8 cellular contexts compared by ENCODE assay signal in genomic region chr17:50056961-50057330, GRCh38. TPM values are rescaled to one million over a fixed set of nuclear protein-coding genes. Genes with fewer than 3 reads are reported as not detected.
DNase-seq lines count a peak whose midpoint lies in the region; ATAC-seq lines count a peak whose summit lies in the region.

No MANE protein-coding gene starts in this region.

- H3K4me3 ChIP-seq in iPS DF 6.9 (ENCODE audit: low read length), result peak overlapping the region; percentile 72; the same call in 1 of the 2 replicates

- no peaks in the 10 kb centered on the region for H3K9me3 Mint-ChIP-seq in activated T-helper 1 cell treated with anti-CD3 and anti-CD28 coated beads, Interleukin-12 subunit alpha, Interleukin-12 subunit beta, Interleukin-2, Interleukin-4 antibody, amounts not matched to agents 30 ng/mL and 10 ng/mL and 1 ng/mL, durations not matched to agents 14 hours and 24 hours and 36 hours
- no peaks in the 10 kb centered on the region for H3K9me3 Mint-ChIP-seq in stimulated activated memory B cell treated with anti-CD40 and anti-IgM and Interleukin-4, amounts not matched to agents 10 μg/mL and 1 μg/mL and 100 μg/mL, for 72 hours

- H3K4me3 Mint-ChIP-seq in activated T-helper 1 cell treated with anti-CD3 and anti-CD28 coated beads, Interleukin-12 subunit alpha, Interleukin-12 subunit beta, Interleukin-2, Interleukin-4 antibody, amounts not matched to agents 30 ng/mL and 10 ng/mL and 1 ng/mL, durations not matched to agents 14 hours and 24 hours and 36 hours, result peak overlapping the region; percentile 89
- peak overlapping the region; percentile 98 for H3K4me3 Mint-ChIP-seq in stimulated activated memory B cell treated with anti-CD40 and anti-IgM and Interleukin-4, amounts not matched to agents 10 μg/mL and 1 μg/mL and 100 μg/mL, for 72 hours

- H3K4me1 Mint-ChIP-seq in activated T-helper 1 cell treated with anti-CD3 and anti-CD28 coated beads, Interleukin-12 subunit alpha, Interleukin-12 subunit beta, Interleukin-2, Interleukin-4 antibody, amounts not matched to agents 30 ng/mL and 10 ng/mL and 1 ng/mL, durations not matched to agents 14 hours and 24 hours and 36 hours (ENCODE audit: low read depth), result peaks cover 50% of the 10 kb centered on the region
- H3K4me1 Mint-ChIP-seq in stimulated activated memory B cell treated with anti-CD40 and anti-IgM and Interleukin-4, amounts not matched to agents 10 μg/mL and 1 μg/mL and 100 μg/mL, for 72 hours, result peaks cover 44% of the 10 kb centered on the region

- no peaks in the 10 kb centered on the region for H3K36me3 ChIP-seq in iPS DF 6.9 (ENCODE audit: control insufficient read depth, insufficient read depth, low read length)

- WGBS in iPS DF 6.9 (ENCODE audit: insufficient coverage, insufficient read length), result no CpG with 5 or more reads among the region's 15 CpGs

- intact Hi-C loops in activated T-helper 1 cell treated with anti-CD3 and anti-CD28 coated beads, Interleukin-12 subunit alpha, Interleukin-12 subunit beta, Interleukin-2, Interleukin-4 antibody, amounts not matched to agents 30 ng/mL and 10 ng/mL and 1 ng/mL, durations not matched to agents 14 hours and 24 hours and 36 hours (cut with micrococcal nuclease), result loop anchor here (1.0 kb wide), 2 partner anchors 30 kb away; no protein-coding TSS in a partner anchor

- peaks cover 2% of the 10 kb centered on the region for H3K36me3 Mint-ChIP-seq in activated T-helper 1 cell treated with anti-CD3 and anti-CD28 coated beads, Interleukin-12 subunit alpha, Interleukin-12 subunit beta, Interleukin-2, Interleukin-4 antibody, amounts not matched to agents 30 ng/mL and 10 ng/mL and 1 ng/mL, durations not matched to agents 14 hours and 24 hours and 36 hours (ENCODE audit: low read depth)
- no peaks in the 10 kb centered on the region for H3K36me3 Mint-ChIP-seq in stimulated activated memory B cell treated with anti-CD40 and anti-IgM and Interleukin-4, amounts not matched to agents 10 μg/mL and 1 μg/mL and 100 μg/mL, for 72 hours

- no peaks in the 10 kb centered on the region for H3K9me3 ChIP-seq in iPS DF 6.9 (ENCODE audit: control insufficient read depth, insufficient read depth, low read length)

- no peak overlapping the region for H3K27ac ChIP-seq in iPS DF 6.9 (ENCODE audit: low read length)

- no peaks in the 10 kb centered on the region for H3K27me3 Mint-ChIP-seq in activated T-helper 1 cell treated with anti-CD3 and anti-CD28 coated beads, Interleukin-12 subunit alpha, Interleukin-12 subunit beta, Interleukin-2, Interleukin-4 antibody, amounts not matched to agents 30 ng/mL and 10 ng/mL and 1 ng/mL, durations not matched to agents 14 hours and 24 hours and 36 hours (ENCODE audit: insufficient read depth)
- peaks cover 17% of the 10 kb centered on the region for H3K27me3 Mint-ChIP-seq in stimulated activated memory B cell treated with anti-CD40 and anti-IgM and Interleukin-4, amounts not matched to agents 10 μg/mL and 1 μg/mL and 100 μg/mL, for 72 hours

- H3K27me3 ChIP-seq in iPS DF 6.9 (ENCODE audit: control insufficient read depth, insufficient read depth, low read length), result no peaks in the 10 kb centered on the region

- peaks cover 1% of the 10 kb centered on the region; the same call in 1 of the 2 replicates for H3K4me1 ChIP-seq in iPS DF 6.9 (ENCODE audit: control insufficient read depth, insufficient read depth, low read length)

- peak overlapping the region; percentile 29 for H3K27ac Mint-ChIP-seq in activated T-helper 1 cell treated with anti-CD3 and anti-CD28 coated beads, Interleukin-12 subunit alpha, Interleukin-12 subunit beta, Interleukin-2, Interleukin-4 antibody, amounts not matched to agents 30 ng/mL and 10 ng/mL and 1 ng/mL, durations not matched to agents 14 hours and 24 hours and 36 hours
- H3K27ac Mint-ChIP-seq in stimulated activated memory B cell treated with anti-CD40 and anti-IgM and Interleukin-4, amounts not matched to agents 10 μg/mL and 1 μg/mL and 100 μg/mL, for 72 hours, result peak overlapping the region; percentile 81

- DNase-seq in NCI-H510A treated with DMSO at 0.1 percent for 48 hours (lab: John Stamatoyannopoulos, UW), result peak; percentile 68
- no peak for DNase-seq in NCI-H510A (lab: John Stamatoyannopoulos, UW)
- no peak for DNase-seq in activated T-helper 1 cell treated with anti-CD3 and anti-CD28 coated beads, Interleukin-12 subunit alpha, Interleukin-12 subunit beta, Interleukin-2, Interleukin-4 antibody, amounts not matched to agents 30 ng/mL and 10 ng/mL and 1 ng/mL, durations not matched to agents 14 hours and 24 hours and 36 hours (ENCODE audit: low spot score)
- DNase-seq in iPS DF 6.9 (ENCODE audit: low read depth, low spot score), result no peak
- no peak for DNase-seq in ureter (ENCODE audit: low spot score)

- no peak for ATAC-seq in stimulated activated memory B cell treated with anti-CD40 and anti-IgM and Interleukin-4, amounts not matched to agents 10 μg/mL and 1 μg/mL and 100 μg/mL, for 72 hours
- ATAC-seq in GM18868 (IDR thresholded peaks at IDR 0.05; ENCODE audit: unreplicated experiment) (no peak), HG02678 (IDR thresholded peaks at IDR 0.05; ENCODE audit: unreplicated experiment) (no peak)

RNA-seq across cellular contexts. Expression of gene ITGA3, which starts 1.0 kb away (rescaled TPM):
- total RNA-seq in activated T-helper 1 cell treated with anti-CD3 and anti-CD28 coated beads, Interleukin-12 subunit alpha, Interleukin-12 subunit beta, Interleukin-2, Interleukin-4 antibody, amounts not matched to agents 30 ng/mL and 10 ng/mL and 1 ng/mL, durations not matched to agents 14 hours and 24 hours and 36 hours, result 18.0 and 20.6 TPM in 2 replicates
- 211 TPM for total RNA-seq in ureter

RNA-seq across cellular contexts. Expression of gene PDK2, which starts 38.2 kb away (rescaled TPM):
- 13.7 and 16.9 TPM in 2 replicates for total RNA-seq in activated T-helper 1 cell treated with anti-CD3 and anti-CD28 coated beads, Interleukin-12 subunit alpha, Interleukin-12 subunit beta, Interleukin-2, Interleukin-4 antibody, amounts not matched to agents 30 ng/mL and 10 ng/mL and 1 ng/mL, durations not matched to agents 14 hours and 24 hours and 36 hours
- 25.7 TPM for total RNA-seq in ureter
